In genomic region chr9:80605129-80605528, GRCh38 we compare ENCODE assay signal across 8 cellular contexts.
DNase-seq lines count a peak whose midpoint lies in the region; ATAC-seq, FAIRE-seq and TF ChIP-seq lines count a peak whose summit lies in the region.

No MANE protein-coding gene starts in this region.

- ATAC-seq in GM21381 (IDR thresholded peaks at IDR 0.05; ENCODE audit: unreplicated experiment) (no peak), esophagus mucosa (no peak), HG03045 (IDR thresholded peaks at IDR 0.05; ENCODE audit: unreplicated experiment) (no peak)

- TF ChIP-seq CTCF in epithelial cell of esophagus (IDR thresholded peaks at IDR 0.05; ENCODE audit: insufficient read depth, low read depth, low read length, missing control alignments): peak; percentile 47

- no peak overlapping the region for H3K4me3 ChIP-seq in epithelial cell of esophagus (ENCODE audit: low read length)
- no peak overlapping the region for H3K4me3 ChIP-seq in effector memory CD4-positive, alpha-beta T cell (ENCODE audit: insufficient read depth, low read depth, low read length, poor library complexity, severe bottlenecking)

- DNase-seq in H54 (ENCODE audit: insufficient read length, low spot score): no peak
- peak; percentile 29 for DNase-seq in NCI-H446 treated with DMSO at 0.1 percent for 48 hours (lab: John Stamatoyannopoulos, UW)
- peak; percentile 49 for DNase-seq in epithelial cell of esophagus (ENCODE audit: low read depth)
- DNase-seq in retina: peak; percentile 36
- DNase-seq in effector memory CD4-positive, alpha-beta T cell: no peak

- no peak overlapping the region for H3K27ac ChIP-seq in effector memory CD4-positive, alpha-beta T cell (ENCODE audit: insufficient read depth, low read length, poor library complexity, severe bottlenecking)

- FAIRE-seq in H54 (lab: Jason Lieb, UNC): peak; percentile 92

- H3K9me3 ChIP-seq in effector memory CD4-positive, alpha-beta T cell (ENCODE audit: control insufficient read depth, low read length): no peaks in the 10 kb centered on the region

- no peak for TF ChIP-seq POLR2A in H54 (IDR thresholded peaks at IDR 0.05; ENCODE audit: low read depth, low read length)

- no peaks in the 10 kb centered on the region for H3K36me3 ChIP-seq in effector memory CD4-positive, alpha-beta T cell (ENCODE audit: control insufficient read depth, insufficient read depth, low read length)

- no peaks in the 10 kb centered on the region for H3K27me3 ChIP-seq in effector memory CD4-positive, alpha-beta T cell (replicated peaks; ENCODE audit: control insufficient read depth, insufficient read depth, low read length, poor library complexity, severe bottlenecking)

- no peaks in the 10 kb centered on the region for H3K4me1 ChIP-seq in effector memory CD4-positive, alpha-beta T cell (ENCODE audit: control insufficient read depth, insufficient read depth, low read length, poor library complexity, severe bottlenecking)

Comparison
In these comparisons a context has a peak if more than half of its experiments do, and no peak if none do; other contexts are left out.
1. DNase-seq: peak in NCI-H446 treated with DMSO at 0.1 percent for 48 hours (single experiment), epithelial cell of esophagus (single experiment) and retina (single experiment); none in H54 (single experiment) and effector memory CD4-positive, alpha-beta T cell (0 of 3).